8 cellular contexts compared by ENCODE assay signal in genomic region chr3:83934208-83935150, GRCh38.
A peak's percentile ranks its signal among the peaks of the same experiment; 100 is the strongest.
DNase-seq lines count a peak whose midpoint lies in the region; ATAC-seq and TF ChIP-seq lines count a peak whose summit lies in the region.
"Had no signal": no experiment of that assay in that cellular context is flagged by ENCODE, and none has a peak within 500 bp of the region (broad histone marks: within the 10 kb centered on the region; RNA-seq: fewer than 3 reads in every experiment).

No MANE protein-coding gene starts in this region.

- H3K4me3 ChIP-seq in adipocyte (ENCODE audit: low read length) = no peak overlapping the region
- no peak overlapping the region for H3K4me3 ChIP-seq in trophoblast cell (ENCODE audit: low read depth, low read length)
- H3K4me3 ChIP-seq: esophagus muscularis mucosa had no signal

- H3K4ac ChIP-seq in trophoblast cell (ENCODE audit: low read depth, low read length) = no peak overlapping the region

- no peak overlapping the region for H4K12ac ChIP-seq in trophoblast cell (ENCODE audit: low read depth, low read length)

- WGBS in trophoblast cell (ENCODE audit: extremely low coverage, insufficient coverage, insufficient read length) = no CpG with 5 or more reads among the region's 5 CpGs

- no peak for TF ChIP-seq CTCF in CD4-positive, alpha-beta T cell (IDR thresholded peaks at IDR 0.05)

- H3K4me3 Mint-ChIP-seq in CD4-positive, alpha-beta T cell = no peak overlapping the region

- no peak overlapping the region for H2AFZ ChIP-seq in trophoblast cell (ENCODE audit: insufficient read depth, low read length, poor library complexity)

- H2BK120ac ChIP-seq in trophoblast cell (ENCODE audit: insufficient read depth, low read length, poor library complexity) = no peak overlapping the region

- peak overlapping the region; percentile 56 for H3K27ac ChIP-seq in trophoblast cell (ENCODE audit: low read depth, low read length)
- no peak overlapping the region for H3K27ac ChIP-seq in CD4-positive, alpha-beta T cell (ENCODE audit: low read depth, low read length)
- H3K27ac ChIP-seq: esophagus muscularis mucosa had no signal

- H4K91ac ChIP-seq in trophoblast cell (ENCODE audit: low read depth, low read length) = no peak overlapping the region

- no peak overlapping the region for H2BK12ac ChIP-seq in trophoblast cell (ENCODE audit: low read length)

- no peak overlapping the region for H3K18ac ChIP-seq in trophoblast cell (ENCODE audit: low read length)

- H3K14ac ChIP-seq in trophoblast cell (ENCODE audit: low read length) = no peak overlapping the region

- peak; percentile 22 for DNase-seq in NCI-H1048 (lab: John Stamatoyannopoulos, UW)
- DNase-seq in adipocyte (ENCODE audit: low read depth) = peak; percentile 32
- peak in 1 of 2 donors; percentile 4 for DNase-seq in trophoblast cell
- DNase-seq in NCI-H1092 (lab: John Stamatoyannopoulos, UW) = no peak
- DNase-seq in CD4-positive, alpha-beta T cell = no peak

- H3K27ac Mint-ChIP-seq in CD4-positive, alpha-beta T cell = no peak overlapping the region

- no peak overlapping the region for H3K4me2 ChIP-seq in trophoblast cell (ENCODE audit: low read length)

- peaks cover 9% of the 10 kb centered on the region for H3K9me3 Mint-ChIP-seq in CD4-positive, alpha-beta T cell

- H4K8ac ChIP-seq in trophoblast cell (ENCODE audit: low read depth, low read length) = no peak overlapping the region

- CTCF ChIA-PET in CD4-positive, alpha-beta T cell (lab: Charles Lee) = no interaction called here

- H3K36me3 ChIP-seq in adipocyte (ENCODE audit: control insufficient read depth, insufficient read depth, low read length, severe bottlenecking) (no peaks in the 10 kb centered on the region), trophoblast cell (ENCODE audit: control insufficient read depth in 1 of 2, insufficient read depth in 2 of 2, low read length in 2 of 2) (no peaks in the 10 kb centered on the region)
- H3K36me3 ChIP-seq: esophagus muscularis mucosa had no signal

- H3K36me3 Mint-ChIP-seq in CD4-positive, alpha-beta T cell (ENCODE audit: low read depth) = no peaks in the 10 kb centered on the region

- no peaks in the 10 kb centered on the region for H3K79me2 ChIP-seq in trophoblast cell (ENCODE audit: control insufficient read depth, insufficient read depth, low read length, poor library complexity)

- H2BK5ac ChIP-seq in trophoblast cell (ENCODE audit: low read depth, low read length, poor library complexity) = peak overlapping the region; percentile 4

- peak; percentile 61 for ATAC-seq in HG02588 (IDR thresholded peaks at IDR 0.05; ENCODE audit: unreplicated experiment)
- ATAC-seq in CD4-positive, alpha-beta T cell (ENCODE audit: poor library complexity) = no peak
- no peak for ATAC-seq in HG02623 (IDR thresholded peaks at IDR 0.05; ENCODE audit: unreplicated experiment)

- H2AK5ac ChIP-seq in trophoblast cell (ENCODE audit: low read length) = no peak overlapping the region

- no peaks in the 10 kb centered on the region for H3K27me3 ChIP-seq in adipocyte (replicated peaks; ENCODE audit: control insufficient read depth, insufficient read depth, low read length)
- H3K27me3 ChIP-seq in trophoblast cell (ENCODE audit: insufficient read depth, low read length) = no peaks in the 10 kb centered on the region
- H3K27me3 ChIP-seq in CD4-positive, alpha-beta T cell (ENCODE audit: control insufficient read depth, insufficient read depth, low read length) = no peaks in the 10 kb centered on the region
- H3K27me3 ChIP-seq: esophagus muscularis mucosa had no signal

- H3K27me3 Mint-ChIP-seq in CD4-positive, alpha-beta T cell = no peaks in the 10 kb centered on the region

- peaks cover 3% of the 10 kb centered on the region for H3K79me1 ChIP-seq in trophoblast cell (ENCODE audit: low read length)

- H3K9me3 ChIP-seq in adipocyte (ENCODE audit: control insufficient read depth, low read length) (peaks cover 22% of the 10 kb centered on the region), trophoblast cell (ENCODE audit: insufficient read depth, low read depth, low read length) (peaks cover 3% of the 10 kb centered on the region)
- peaks cover 13% of the 10 kb centered on the region for H3K9me3 ChIP-seq in CD4-positive, alpha-beta T cell (ENCODE audit: control insufficient read depth, low read length)

- intact Hi-C loops in CD4-positive, alpha-beta T cell (cut with DNase I, micrococcal nuclease) = no loop called here

- H3K9ac ChIP-seq in adipocyte (ENCODE audit: low read length) (no peak overlapping the region), trophoblast cell (ENCODE audit: low read length) (no peak overlapping the region)

- H3K23ac ChIP-seq in trophoblast cell (ENCODE audit: low read length) = no peak overlapping the region

- POLR2A ChIA-PET in CD4-positive, alpha-beta T cell (lab: Charles Lee) = no interaction called here

- no peaks in the 10 kb centered on the region for H3K4me1 Mint-ChIP-seq in CD4-positive, alpha-beta T cell (ENCODE audit: low read depth)

- H3K4me1 ChIP-seq in adipocyte (ENCODE audit: control insufficient read depth, insufficient read depth, low read length) (no peaks in the 10 kb centered on the region), trophoblast cell (ENCODE audit: control insufficient read depth in 1 of 2, insufficient read depth in 2 of 2, low read length in 2 of 2) (peaks cover 4 to 8% of the 10 kb centered on the region in 2 experiments)
- H3K4me1 ChIP-seq: esophagus muscularis mucosa had no signal

Comparison
In these comparisons a context has a peak if more than half of its experiments do, and no peak if none do; other contexts are left out.
1. DNase-seq: peak in NCI-H1048 (single experiment) and adipocyte (single experiment); none in NCI-H1092 (single experiment) and CD4-positive, alpha-beta T cell (0 of 10).